10 cellular contexts compared by ENCODE assay signal in genomic region chr19:1671716-1672037, GRCh38. TPM values are rescaled to one million over a fixed set of nuclear protein-coding genes. Genes with fewer than 3 reads are reported as not detected.
DNase-seq lines count a peak whose midpoint lies in the region; ATAC-seq, FAIRE-seq and TF ChIP-seq lines count a peak whose summit lies in the region.
"Had no signal": no experiment of that assay in that cellular context is flagged by ENCODE, and none has a peak within 500 bp of the region (broad histone marks: within the 10 kb centered on the region; RNA-seq: fewer than 3 reads in every experiment).

No MANE protein-coding gene starts in this region.

- intact Hi-C loops in IMR-90 (cut with micrococcal nuclease) (loop anchor here (1.0 to 2.0 kb wide), 4 partner anchors 67 to 125 kb away; partner anchors contain the start of gene UQCR11), activated B cell treated with CpG ODN at 0.5 μM for 24 hours (cut with micrococcal nuclease) (loop anchor here (1.0 to 5.0 kb wide), 9 partner anchors 47 to 155 kb away; partner anchors contain the start of genes ONECUT3 and UQCR11)

- CTCF ChIA-PET in IMR-90 (lab: Yijun Ruan, JAX): interaction anchor here (1.0 to 2.1 kb wide), 3 partner anchors 12 to 125 kb away, joined by 3 to 10 read pairs (median 3); no protein-coding TSS in a partner anchor
- CTCF ChIA-PET in activated B cell treated with CpG ODN at 0.5 μM for 24 hours (lab: Charles Lee): interaction anchor here (0.7 to 2.5 kb wide), 23 partner anchors 10 to 184 kb away, joined by 3 to 29 read pairs (median 6); partner anchors contain the start of genes MBD3 and TCF3

- H3K4ac ChIP-seq in IMR-90 (ENCODE audit: low read depth, low read length): no peak overlapping the region

- peaks cover 36% of the 10 kb centered on the region for H3K4me1 Mint-ChIP-seq in activated B cell treated with CpG ODN at 0.5 μM for 24 hours

- no peak overlapping the region for H4K8ac ChIP-seq in IMR-90 (ENCODE audit: low read depth in 2 of 2, low read length in 2 of 2)

- no peak overlapping the region for H2BK15ac ChIP-seq in IMR-90 (ENCODE audit: low read depth, low read length)

- H3K9me1 ChIP-seq in IMR-90 (ENCODE audit: insufficient read depth, low read length): no peaks in the 10 kb centered on the region

- WGBS in IMR-90 (ENCODE audit: extremely low coverage in 2 of 2, insufficient read length in 1 of 2), 2 experiments: 5% methylated on average over 6 of the region's 17 CpGs; no CpG with 5 or more reads in 1 of the 2 experiments

- H3K9me3 Mint-ChIP-seq in activated B cell treated with CpG ODN at 0.5 μM for 24 hours: no peaks in the 10 kb centered on the region

- H3K27ac ChIP-seq in IMR-90 (ENCODE audit: insufficient read depth, low read length) (no peak overlapping the region), neural cell (ENCODE audit: low read length) (no peak overlapping the region)
- H3K27ac ChIP-seq: testis had no signal

- H3K9me3 ChIP-seq in IMR-90 (ENCODE audit: control insufficient read depth, insufficient read depth, low read length): no peaks in the 10 kb centered on the region
- H3K9me3 ChIP-seq in neural cell (ENCODE audit: low read length): no peaks in the 10 kb centered on the region
- H3K9me3 ChIP-seq: testis had no signal

- no peak overlapping the region for H2BK120ac ChIP-seq in IMR-90 (ENCODE audit: low read depth, low read length)

- peak overlapping the region; percentile 70 for H3K4me3 Mint-ChIP-seq in activated B cell treated with CpG ODN at 0.5 μM for 24 hours

- H2AFZ ChIP-seq in IMR-90 (replicated peaks; ENCODE audit: low read length, poor library complexity) (no peak overlapping the region), neural cell (ENCODE audit: low read depth, low read length) (no peak overlapping the region)

- H3K4me2 ChIP-seq in IMR-90 (ENCODE audit: low read depth, low read length) (no peak overlapping the region), neural cell (ENCODE audit: low read length) (no peak overlapping the region)

- no peak overlapping the region for H3K18ac ChIP-seq in IMR-90 (ENCODE audit: low read depth, low read length)

- in situ Hi-C loops in IMR-90 (cut with MboI; ENCODE audit: low sequenced_read_pairs): no loop called here

- TF ChIP-seq EP300 in neural cell (conservative IDR thresholded peaks at IDR 0.05; ENCODE audit: poor library complexity, severe bottlenecking): no peak

- ATAC-seq in IMR-90 (ENCODE audit: low read depth): peak; percentile 9; the same call in 1 of the 2 replicates
- peak; percentile 17 for ATAC-seq in activated B cell treated with CpG ODN at 0.5 μM for 24 hours (ENCODE audit: low read depth)
- ATAC-seq in HG02938 (IDR thresholded peaks at IDR 0.05; ENCODE audit: unreplicated experiment): no peak

- peaks cover 59% of the 10 kb centered on the region for H3K27me3 ChIP-seq in IMR-90 (ENCODE audit: control insufficient read depth, insufficient read depth, low read length)
- peaks cover 59% of the 10 kb centered on the region for H3K27me3 ChIP-seq in neural cell (ENCODE audit: insufficient read depth, low read depth, low read length)
- H3K27me3 ChIP-seq: testis had no signal

- dilution Hi-C loops in IMR-90 (cut with HindIII; ENCODE audit: low sequenced_read_pairs, unreplicated experiment): no loop called here

- BruUV-seq in IMR-90 (replicated peaks; lab: Mats Ljungman, UMichigan): no TSS peak

- H3K79me1 ChIP-seq in IMR-90 (ENCODE audit: low read depth in 1 of 2, low read length in 2 of 2): no peaks in the 10 kb centered on the region

- no peak overlapping the region for H2AK9ac ChIP-seq in IMR-90 (replicated peaks; ENCODE audit: low read depth, low read length, poor library complexity)

- no peaks in the 10 kb centered on the region for H3F3A ChIP-seq in neural cell (ENCODE audit: insufficient read depth, low read length, poor library complexity, severe bottlenecking)

- H3K14ac ChIP-seq in IMR-90 (replicated peaks; ENCODE audit: low read depth, low read length): no peak overlapping the region

- H3K9ac ChIP-seq in IMR-90 (ENCODE audit: low read depth, low read length) (no peak overlapping the region), neural cell (ENCODE audit: low read length) (no peak overlapping the region)

- no peaks in the 10 kb centered on the region for H3K79me2 ChIP-seq in neural cell (replicated peaks; ENCODE audit: insufficient read depth, low read length)

- POLR2A ChIA-PET in IMR-90 (lab: Charles Lee; ENCODE audit: unreplicated experiment) (no interaction called here), activated B cell treated with CpG ODN at 0.5 μM for 24 hours (lab: Charles Lee) (interaction anchor here (1.0 to 5.8 kb wide), 3 partner anchors 10 to 66 kb away, joined by 12 to 121 read pairs (median 13); partner anchors contain the start of genes TCF3 and UQCR11)

- TF ChIP-seq RAD21 in IMR-90 (IDR thresholded peaks at IDR 0.05; ENCODE audit: low read length): no peak
- TF ChIP-seq RAD21 in neural cell (conservative IDR thresholded peaks at IDR 0.05): no peak

- H3K27me3 Mint-ChIP-seq in activated B cell treated with CpG ODN at 0.5 μM for 24 hours: peaks cover 19% of the 10 kb centered on the region

- no peaks in the 10 kb centered on the region for H4K20me1 ChIP-seq in IMR-90 (ENCODE audit: insufficient read depth, low read length)
- no peaks in the 10 kb centered on the region for H4K20me1 ChIP-seq in neural cell (ENCODE audit: insufficient read depth)

- no peak overlapping the region for H2BK5ac ChIP-seq in IMR-90 (ENCODE audit: low read depth, low read length, poor library complexity, severe bottlenecking)

- no peak overlapping the region for H2AK5ac ChIP-seq in IMR-90 (ENCODE audit: low read depth, low read length)

- H3K36me3 Mint-ChIP-seq in activated B cell treated with CpG ODN at 0.5 μM for 24 hours (ENCODE audit: low read depth): no peaks in the 10 kb centered on the region

- TF ChIP-seq CTCF in IMR-90 (conservative IDR thresholded peaks at IDR 0.05; ENCODE audit: low read depth, low read length) (no peak), activated B cell treated with CpG ODN at 0.5 μM for 24 hours (IDR thresholded peaks at IDR 0.05) (no peak), neural cell (IDR thresholded peaks at IDR 0.05; ENCODE audit: poor library complexity, severe bottlenecking) (no peak)

- H3K36me3 ChIP-seq in IMR-90 (ENCODE audit: control insufficient read depth, insufficient read depth, low read length): no peaks in the 10 kb centered on the region
- H3K36me3 ChIP-seq in neural cell (ENCODE audit: insufficient read depth, low read length): no peaks in the 10 kb centered on the region

- peaks cover 5% of the 10 kb centered on the region for H3K4me1 ChIP-seq in IMR-90 (ENCODE audit: control insufficient read depth, insufficient read depth, low read length)

- DNase-seq in GM12891 (ENCODE audit: insufficient read length, low spot score): no peak
- no peak for DNase-seq in IMR-90
- no peak for DNase-seq in activated B cell treated with CpG ODN at 0.5 μM for 24 hours
- no peak for DNase-seq in NCI-H446 (lab: John Stamatoyannopoulos, UW)
- DNase-seq in NCI-H146 (lab: John Stamatoyannopoulos, UW): no peak
- no peak for DNase-seq in A172 (ENCODE audit: low spot score)
- DNase-seq: NCI-H2029 treated with DMSO at 0.1 percent for 48 hours had no signal

- H2BK20ac ChIP-seq in IMR-90 (ENCODE audit: low read depth, low read length): no peak overlapping the region

- no peak overlapping the region for H4K5ac ChIP-seq in IMR-90 (ENCODE audit: low read depth, low read length)

- no peak overlapping the region for H4K91ac ChIP-seq in IMR-90 (ENCODE audit: insufficient read depth, low read depth, low read length)

- H3K4me3 ChIP-seq in IMR-90 (ENCODE audit: insufficient read depth, low read depth, low read length): no peak overlapping the region
- peak overlapping the region; percentile 58 for H3K4me3 ChIP-seq in neural cell (ENCODE audit: low read length)

- TF ChIP-seq POLR2A in GM12891 (IDR thresholded peaks at IDR 0.05; ENCODE audit: low read depth, low read length) (no peak), IMR-90 (IDR thresholded peaks at IDR 0.05; ENCODE audit: low read depth, low read length) (no peak)

- FAIRE-seq in GM12891 (lab: Jason Lieb, UNC): peak; percentile 81

- H3K23ac ChIP-seq in IMR-90 (ENCODE audit: low read depth, low read length): no peak overlapping the region

- no peak overlapping the region for H3K56ac ChIP-seq in IMR-90 (ENCODE audit: extremely low read depth, insufficient read depth, low read length)

- H3K9me2 ChIP-seq in neural cell (ENCODE audit: insufficient read depth, low read length): no peaks in the 10 kb centered on the region

- H3K27ac Mint-ChIP-seq in activated B cell treated with CpG ODN at 0.5 μM for 24 hours: peak overlapping the region; percentile 35

TF ChIP-seq in GM12891, 5 proteins besides CTCF, POLR2A, EP300 and RAD21:
- TF ChIP-seq POU2F2 (IDR thresholded peaks at IDR 0.05; ENCODE audit: low read depth, low read length): no peak
- no peak for TF ChIP-seq SPI1 (IDR thresholded peaks at IDR 0.05; ENCODE audit: low read depth, low read length)
- TF ChIP-seq TAF1 (IDR thresholded peaks at IDR 0.05; ENCODE audit: low read depth, low read length): no peak
- no peak for TF ChIP-seq POLR2AphosphoS5 (IDR thresholded peaks at IDR 0.05; ENCODE audit: low read depth, low read length)
- no peak for TF ChIP-seq PAX5 (IDR thresholded peaks at IDR 0.05; ENCODE audit: insufficient read depth, low read length, severe bottlenecking)

TF ChIP-seq in IMR-90, 13 proteins besides CTCF, POLR2A, EP300 and RAD21 (continues in another document):
- no peak for TF ChIP-seq RCOR1 (IDR thresholded peaks at IDR 0.05; ENCODE audit: insufficient replicate concordance, low read length)
- no peak for TF ChIP-seq FOS (IDR thresholded peaks at IDR 0.05; ENCODE audit: low read depth, low read length)
- no peak for TF ChIP-seq MXI1 (IDR thresholded peaks at IDR 0.05; ENCODE audit: borderline replicate concordance, low read depth, low read length)

TF ChIP-seq in neural cell, 6 proteins besides CTCF, POLR2A, EP300 and RAD21:
- no peak for TF ChIP-seq EZH2 (IDR thresholded peaks at IDR 0.05; ENCODE audit: borderline replicate concordance, insufficient read depth, low read length, poor library complexity, severe bottlenecking)

RNA-seq across cellular contexts. Expression of gene TCF3, which starts 19.3 kb away (rescaled TPM):
- 146 TPM for polyA plus RNA-seq in GM12891 (2012; ENCODE audit: low read depth, missing spikeins)
- total RNA-seq in IMR-90 (2012; rRNA removed) (29.9 and 37.5 TPM in 2 replicates), activated B cell treated with CpG ODN at 0.5 μM for 24 hours (139 and 143 TPM in 2 replicates)
- polyA plus RNA-seq in IMR-90 (2012; rRNA removed) (127 and 144 TPM in 2 replicates), neural cell (31.7 and 44.9 TPM in 2 replicates)
- polyA plus RNA-seq in IMR-90 (2012; cell fraction: cytosol; rRNA removed): 84.8 and 172 TPM in 2 replicates
- 238 and 454 TPM in 2 replicates for polyA plus RNA-seq in IMR-90 (2012; cell fraction: nucleus; rRNA removed; ENCODE audit: low replicate concordance)
- 36.6 and 40.4 TPM in 2 replicates for polyA minus RNA-seq in neural cell
- total RNA-seq in A172 (2014; rRNA removed; shearing (Covaris generic)): 219 and 238 TPM in 2 replicates
